ENCODE assay signal across 21 cellular contexts in the genomic region with DNA sequence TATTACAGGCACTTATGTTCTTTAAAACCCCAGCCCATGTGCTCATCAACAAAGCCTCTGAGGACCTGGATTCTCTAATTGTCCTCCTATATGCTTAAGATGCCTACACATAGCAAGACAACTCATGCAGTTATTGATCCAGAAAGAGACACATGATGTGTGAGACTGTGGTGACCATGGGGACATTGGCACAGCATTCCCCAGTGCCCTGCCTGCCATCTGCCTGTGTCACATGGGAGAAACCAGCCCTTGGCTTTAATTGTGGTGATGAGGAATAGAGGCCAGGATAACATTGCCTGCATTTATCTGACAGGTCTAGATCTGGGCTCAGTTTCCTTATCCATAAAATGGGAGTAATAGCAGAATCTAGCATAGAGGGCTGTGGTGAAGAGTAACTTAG.
"Had no signal": no experiment of that assay in that cellular context is flagged by ENCODE, and none has a peak within 500 bp of the region (broad histone marks: within the 10 kb centered on the region; RNA-seq: fewer than 3 reads in every experiment).

No MANE protein-coding gene starts in this region.

- H3K4me3 Mint-ChIP-seq: activated CD4-positive, alpha-beta memory T cell treated with anti-CD3 and anti-CD28 coated beads, Interleukin-2, amount 10 ng/mL, durations not matched to agents 7 days and 5 days; activated naive CD4-positive, alpha-beta T cell treated with anti-CD3 and anti-CD28 coated beads, Interleukin-2, amount 10 ng/mL, durations not matched to agents 7 days and 5 days; activated naive CD8-positive, alpha-beta T cell treated with anti-CD3 and anti-CD28 coated beads for 36 hours; activated T-cell treated with anti-CD3 and anti-CD28 coated beads, Interleukin-2, amount 50 U/mL, for 72 hours had no signal

- H3K27ac Mint-ChIP-seq: activated CD4-positive, alpha-beta memory T cell treated with anti-CD3 and anti-CD28 coated beads, Interleukin-2, amount 10 ng/mL, durations not matched to agents 7 days and 5 days; activated naive CD4-positive, alpha-beta T cell treated with anti-CD3 and anti-CD28 coated beads, Interleukin-2, amount 10 ng/mL, durations not matched to agents 7 days and 5 days; activated naive CD8-positive, alpha-beta T cell treated with anti-CD3 and anti-CD28 coated beads for 36 hours; activated T-cell treated with anti-CD3 and anti-CD28 coated beads, Interleukin-2, amount 50 U/mL, for 72 hours; activated T-helper 2 cell treated with anti-CD3 and anti-CD28 coated beads, Interferon-gamma antibody, Interleukin-2, Interleukin-4, amounts not matched to agents 10 μg/mL and 5 μg/mL and 100 μg/mL, durations not matched to agents 14 hours and 24 hours and 36 hours had no signal

- H3K4me1 Mint-ChIP-seq: activated CD4-positive, alpha-beta memory T cell treated with anti-CD3 and anti-CD28 coated beads, Interleukin-2, amount 10 ng/mL, durations not matched to agents 7 days and 5 days; activated naive CD4-positive, alpha-beta T cell treated with anti-CD3 and anti-CD28 coated beads, Interleukin-2, amount 10 ng/mL, durations not matched to agents 7 days and 5 days; activated naive CD8-positive, alpha-beta T cell treated with anti-CD3 and anti-CD28 coated beads for 36 hours had no signal

- H3K27me3 Mint-ChIP-seq: activated CD4-positive, alpha-beta memory T cell treated with anti-CD3 and anti-CD28 coated beads, Interleukin-2, amount 10 ng/mL, durations not matched to agents 7 days and 5 days; activated naive CD4-positive, alpha-beta T cell treated with anti-CD3 and anti-CD28 coated beads, Interleukin-2, amount 10 ng/mL, durations not matched to agents 7 days and 5 days had no signal

- ATAC-seq: activated T-cell treated with anti-CD3 and anti-CD28 coated beads, Interleukin-2, amount 50 U/mL, for 72 hours had no signal

- DNase-seq: activated CD4-positive, alpha-beta memory T cell treated with anti-CD3 and anti-CD28 coated beads, Interleukin-2, amount 10 ng/mL, durations not matched to agents 7 days and 5 days; activated CD4-positive, alpha-beta T cell treated with anti-CD3 and anti-CD28 coated beads, Interleukin-2, amount 50 U/mL, for 1 hour; activated CD4-positive, CD25-positive, alpha-beta regulatory T cell; activated gamma-delta T cell treated with Interleukin-2 at 50 U/mL for 16 hours; activated naive CD4-positive, alpha-beta T cell treated with anti-CD3 and anti-CD28 coated beads, Interleukin-2, amount 10 ng/mL, durations not matched to agents 7 days and 5 days; activated naive CD8-positive, alpha-beta T cell treated with anti-CD3 and anti-CD28 coated beads for 36 hours; activated T-cell treated with anti-CD3 and anti-CD28 coated beads for 4 hours; activated T-cell treated with anti-CD3 and anti-CD28 coated beads, Interleukin-2, amount 50 U/mL, for 72 hours; brain microvascular endothelial cell; cerebellar nuclear complex; NCI-H146; NCI-H187 treated with DMSO at 0.1 percent for 48 hours; NCI-H2081 treated with DMSO at 0.1 percent for 48 hours; NCI-H446; NCI-H524; Peyer's patch; Right ventricle myocardium superior; SJCRH30; SK-N-SH; T-helper 1 cell had no signal

- H3K36me3 Mint-ChIP-seq: activated naive CD4-positive, alpha-beta T cell treated with anti-CD3 and anti-CD28 coated beads, Interleukin-2, amount 10 ng/mL, durations not matched to agents 7 days and 5 days; activated naive CD8-positive, alpha-beta T cell treated with anti-CD3 and anti-CD28 coated beads for 36 hours had no signal
